In the genomic region with DNA sequence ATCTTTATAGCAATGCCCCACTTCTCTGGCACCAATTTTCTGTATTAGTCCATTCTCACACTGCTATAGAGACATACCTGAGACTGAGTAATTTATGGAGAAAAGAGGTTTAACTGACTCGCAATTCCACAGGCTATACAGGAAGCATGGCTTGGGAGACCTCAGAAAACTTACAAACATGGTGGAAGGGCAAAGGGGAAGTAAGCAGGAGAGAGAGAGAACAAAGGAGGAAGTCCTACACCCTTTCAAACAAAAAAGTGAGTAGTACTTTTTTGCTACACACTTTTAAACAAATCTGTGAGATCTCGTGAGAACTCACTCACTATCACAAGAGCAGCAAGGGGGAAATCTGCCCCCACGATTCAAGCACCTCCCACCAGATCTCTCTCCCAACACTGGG, we compare ENCODE assay signal across 17 cellular contexts.
"Had no signal": no experiment of that assay in that cellular context is flagged by ENCODE, and none has a peak within 500 bp of the region (broad histone marks: within the 10 kb centered on the region; RNA-seq: fewer than 3 reads in every experiment).

No MANE protein-coding gene starts in this region.

- H3K36me3 ChIP-seq: esophagus muscularis mucosa, tibial nerve, vagina had no signal

- DNase-seq: activated CD4-positive, alpha-beta memory T cell treated with anti-CD3 and anti-CD28 coated beads, Interleukin-2, amount 10 ng/mL, durations not matched to agents 7 days and 5 days; activated CD4-positive, CD25-positive, alpha-beta regulatory T cell treated with anti-CD3 and anti-CD28 coated beads, Interleukin-2, amount 50 U/mL, for 72 hours; activated CD8-positive, alpha-beta memory T cell treated with anti-CD3 and anti-CD28 coated beads, Interleukin-2, amount 50 U/mL, for 4 hours; activated gamma-delta T cell; activated T-cell treated with anti-CD3 and anti-CD28 coated beads, Interleukin-2, amount 50 U/mL, for 48 hours; aorta; cortex of kidney; effector CD4-positive, alpha-beta T cell; mesenchymal stem cell; natural killer cell; stimulated activated CD4-positive, alpha-beta T cell treated with anti-CD3 and anti-CD28 coated beads, Interleukin-2, amount 100 ng/mL, for 48 hours; stimulated activated naive B cell treated with anti-CD40 and anti-IgM and Interleukin-4, amounts not matched to agents 10 μg/mL and 1 μg/mL and 100 μg/mL, for 72 hours had no signal

- H3K4me1 ChIP-seq: esophagus muscularis mucosa, tibial nerve, vagina had no signal

- H3K4me3 Mint-ChIP-seq: activated CD4-positive, alpha-beta memory T cell treated with anti-CD3 and anti-CD28 coated beads, Interleukin-2, amount 10 ng/mL, durations not matched to agents 7 days and 5 days; natural killer cell; stimulated activated naive B cell treated with anti-CD40 and anti-IgM and Interleukin-4, amounts not matched to agents 10 μg/mL and 1 μg/mL and 100 μg/mL, for 72 hours; T-helper 2 cell treated with Interferon-gamma antibody and Interleukin-4, amounts not matched to agents 5 μg/mL and 100 μg/mL, for 36 hours had no signal

- H3K9me3 ChIP-seq: esophagus muscularis mucosa, tibial nerve, vagina had no signal

- ATAC-seq: activated naive CD4-positive, alpha-beta T cell treated with anti-CD3 and anti-CD28 coated beads, Interleukin-2, amount 50 U/mL, for 72 hours; natural killer cell; stimulated activated naive B cell treated with anti-CD40 and anti-IgM and Interleukin-4, amounts not matched to agents 10 μg/mL and 1 μg/mL and 100 μg/mL, for 72 hours had no signal

- H3K27ac Mint-ChIP-seq: activated CD4-positive, alpha-beta memory T cell treated with anti-CD3 and anti-CD28 coated beads, Interleukin-2, amount 10 ng/mL, durations not matched to agents 7 days and 5 days; stimulated activated naive B cell treated with anti-CD40 and anti-IgM and Interleukin-4, amounts not matched to agents 10 μg/mL and 1 μg/mL and 100 μg/mL, for 72 hours; T-helper 2 cell treated with Interferon-gamma antibody and Interleukin-4, amounts not matched to agents 5 μg/mL and 100 μg/mL, for 36 hours had no signal

- H3K27me3 Mint-ChIP-seq: activated CD4-positive, alpha-beta memory T cell treated with anti-CD3 and anti-CD28 coated beads, Interleukin-2, amount 10 ng/mL, durations not matched to agents 7 days and 5 days had no signal

- H3K27ac ChIP-seq: esophagus muscularis mucosa, tibial nerve, vagina had no signal

- H3K27me3 ChIP-seq: tibial nerve, vagina had no signal

- H3K4me3 ChIP-seq: esophagus muscularis mucosa, tibial nerve, vagina had no signal
